9 cellular contexts compared by ENCODE assay signal in the genomic region with DNA sequence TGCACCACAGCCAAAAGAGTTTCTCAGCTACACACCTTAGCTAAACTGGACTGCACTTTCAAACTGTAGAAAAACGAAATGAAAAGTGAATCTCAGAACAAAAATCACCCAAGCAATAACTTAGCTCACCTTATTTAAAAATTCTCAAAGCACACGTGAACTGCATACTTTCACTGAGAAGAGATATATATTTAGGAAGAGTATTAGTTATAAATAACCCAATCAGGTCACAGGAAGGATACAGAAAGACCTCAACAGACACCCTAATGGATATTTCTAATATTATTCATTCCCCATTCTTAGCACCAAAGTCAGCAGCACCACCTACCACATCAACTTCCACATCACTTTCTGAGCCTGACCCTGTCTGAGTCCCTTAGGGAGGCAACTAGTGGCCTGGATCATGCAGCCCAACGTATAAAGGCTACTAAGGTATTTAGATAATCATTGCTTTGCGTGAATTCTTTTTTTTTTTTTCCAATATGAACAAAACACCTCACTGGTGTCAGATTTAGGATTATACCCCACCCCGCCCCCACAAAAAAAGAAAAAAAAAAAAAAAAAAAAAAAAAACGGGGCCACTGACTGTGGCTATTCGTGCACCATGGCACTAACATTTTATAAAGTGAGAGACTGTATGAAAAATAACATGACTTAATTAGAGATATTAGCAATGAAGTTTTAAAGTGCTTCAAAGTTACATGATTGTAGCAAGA. TPM values are rescaled to one million over a fixed set of nuclear protein-coding genes. Genes with fewer than 3 reads are reported as not detected.
DNase-seq lines count a peak whose midpoint lies in the region; ATAC-seq and TF ChIP-seq lines count a peak whose summit lies in the region.
"Had no signal": no experiment of that assay in that cellular context is flagged by ENCODE, and none has a peak within 500 bp of the region (broad histone marks: within the 10 kb centered on the region; RNA-seq: fewer than 3 reads in every experiment).

No MANE protein-coding gene starts in this region.

- intact Hi-C loops in spleen (cut with DNase I; ENCODE audit: low total_unique reads) = no loop called here
- intact Hi-C loops in prostate gland (cut with DNase I) = no loop called here
- intact Hi-C loops in uterus (cut with DNase I; ENCODE audit: low total_unique reads) = no loop called here

- peak overlapping the region; percentile 92 for H3K4me3 ChIP-seq in DOHH2 (ENCODE audit: low read length)
- H3K4me3 ChIP-seq in LNCaP clone FGC (ENCODE audit: low read depth, low read length) = peak overlapping the region; percentile 62; the same call in 1 of the 2 replicates
- peak overlapping the region; percentile 36 for H3K4me3 ChIP-seq in epithelial cell of esophagus (ENCODE audit: low read length)
- peak overlapping the region in 5 of 8 donors; percentile 14 to 94 (median 85) for H3K4me3 ChIP-seq in spleen
- H3K4me3 ChIP-seq in prostate gland = no peak overlapping the region
- H3K4me3 ChIP-seq in uterus = no peak overlapping the region

- H3K36me3 ChIP-seq in DOHH2 (ENCODE audit: control insufficient read depth, low read length) = peaks cover 44% of the 10 kb centered on the region
- no peaks in the 10 kb centered on the region for H3K36me3 ChIP-seq in spleen
- no peaks in the 10 kb centered on the region for H3K36me3 ChIP-seq in prostate gland
- H3K36me3 ChIP-seq in uterus = no peaks in the 10 kb centered on the region

- H3K9me3 ChIP-seq in DOHH2 (ENCODE audit: control insufficient read depth, insufficient read depth, low read length) = no peaks in the 10 kb centered on the region
- H3K9me3 ChIP-seq in spleen = no peaks in the 10 kb centered on the region
- H3K9me3 ChIP-seq in prostate gland = no peaks in the 10 kb centered on the region
- no peaks in the 10 kb centered on the region for H3K9me3 ChIP-seq in uterus
- H3K9me3 ChIP-seq: SJSA1 had no signal

- H3K79me2 ChIP-seq in DOHH2 (ENCODE audit: control insufficient read depth, low read length) = peaks cover 76% of the 10 kb centered on the region

- 30 to 41% (median 36%) methylated on average over 7 of the region's 7 CpGs for WGBS in spleen, 5 donors
- WGBS in prostate gland = 41% methylated on average over 7 of the region's 7 CpGs

- peak; percentile 28 for ATAC-seq in GM21360 (IDR thresholded peaks at IDR 0.05; ENCODE audit: unreplicated experiment)

- H3F3A ChIP-seq in DOHH2 (ENCODE audit: control insufficient read depth, insufficient read depth) = peaks cover 22% of the 10 kb centered on the region

- H4K20me1 ChIP-seq in DOHH2 (ENCODE audit: control insufficient read depth, insufficient read depth, low read depth, low read length) = peaks cover 34% of the 10 kb centered on the region

- no peak for TF ChIP-seq CTCF in DOHH2 (IDR thresholded peaks at IDR 0.05; ENCODE audit: low read depth, low read length, poor library complexity, severe bottlenecking)
- no peak for TF ChIP-seq CTCF in LNCaP clone FGC (IDR thresholded peaks at IDR 0.05; ENCODE audit: control insufficient read depth, extremely low read depth, insufficient read depth)
- no peak for TF ChIP-seq CTCF in epithelial cell of esophagus (IDR thresholded peaks at IDR 0.05; ENCODE audit: insufficient read depth, low read depth, low read length, missing control alignments)
- TF ChIP-seq CTCF in spleen (IDR thresholded peaks at IDR 0.05 in 8 of 11, conservative IDR thresholded peaks at IDR 0.05 in 3 of 11) = no peak
- no peak for TF ChIP-seq CTCF in prostate gland (IDR thresholded peaks at IDR 0.05)
- no peak for TF ChIP-seq CTCF in uterus (IDR thresholded peaks at IDR 0.05)

- DNase-seq in LNCaP clone FGC (ENCODE audit: low read depth) (no peak), epithelial cell of esophagus (ENCODE audit: low read depth) (peak; percentile 53), spleen (no peak), prostate gland (ENCODE audit: low spot score) (no peak), NCI-H446 (lab: John Stamatoyannopoulos, UW) (no peak), uterus (no peak)

- peaks cover 51% of the 10 kb centered on the region for H3K4me1 ChIP-seq in DOHH2 (ENCODE audit: control insufficient read depth, low read length)
- H3K4me1 ChIP-seq in spleen = peaks cover 44 to 76% (median 65%) of the 10 kb centered on the region in 6 donors
- H3K4me1 ChIP-seq in prostate gland (replicated peaks) = no peaks in the 10 kb centered on the region
- H3K4me1 ChIP-seq in uterus = no peaks in the 10 kb centered on the region

- no peaks in the 10 kb centered on the region for H3K27me3 ChIP-seq in DOHH2 (ENCODE audit: control insufficient read depth, low read length)
- H3K27me3 ChIP-seq in spleen (replicated peaks in 1 of 7) = no peaks in the 10 kb centered on the region
- H3K27me3 ChIP-seq in prostate gland (replicated peaks; ENCODE audit: insufficient read depth) = no peaks in the 10 kb centered on the region
- no peaks in the 10 kb centered on the region for H3K27me3 ChIP-seq in uterus
- H3K27me3 ChIP-seq: SJSA1 had no signal

- peak overlapping the region; percentile 98 for H3K27ac ChIP-seq in DOHH2 (ENCODE audit: low read depth, low read length)
- H3K27ac ChIP-seq in spleen = peak overlapping the region; percentile 0 to 100 (median 99)
- peak overlapping the region in 1 of 2 donors; percentile 17 for H3K27ac ChIP-seq in prostate gland
- peak overlapping the region in 1 of 2 donors; percentile 93 for H3K27ac ChIP-seq in uterus

- TF ChIP-seq POLR2A in spleen (IDR thresholded peaks at IDR 0.05) (no peak), prostate gland (IDR thresholded peaks at IDR 0.05) (no peak), uterus (IDR thresholded peaks at IDR 0.05) (no peak)

- no peaks in the 10 kb centered on the region for H3K9me2 ChIP-seq in DOHH2 (replicated peaks; ENCODE audit: control insufficient read depth, low read length)

- H3K4me2 ChIP-seq in DOHH2 (ENCODE audit: low read length) = peak overlapping the region; percentile 85

RNA-seq across cellular contexts. Expression of a gene that starts 2.6 kb away (rescaled TPM):
- total RNA-seq in spleen (10 to 100 TPM; 50.6 to 74.0 (median 59.7) TPM), prostate gland (10 to 100 TPM; 37.8 to 60.6 TPM), uterus (10 to 100 TPM; 26.6 to 50.4 (median 39.1) TPM)
- polyA plus RNA-seq in spleen = 10 to 100 TPM; 33.4 to 43.1 (median 38.7) TPM

Comparison
In these comparisons a context has a peak if more than half of its experiments do, and no peak if none do; other contexts are left out.
1. H3K4me3 ChIP-seq: peak in DOHH2 (single experiment), LNCaP clone FGC (single experiment), epithelial cell of esophagus (single experiment) and spleen (5 of 8); none in prostate gland (0 of 2) and uterus (0 of 2).